ENCODE assay signal across 8 cellular contexts in the genomic region with DNA sequence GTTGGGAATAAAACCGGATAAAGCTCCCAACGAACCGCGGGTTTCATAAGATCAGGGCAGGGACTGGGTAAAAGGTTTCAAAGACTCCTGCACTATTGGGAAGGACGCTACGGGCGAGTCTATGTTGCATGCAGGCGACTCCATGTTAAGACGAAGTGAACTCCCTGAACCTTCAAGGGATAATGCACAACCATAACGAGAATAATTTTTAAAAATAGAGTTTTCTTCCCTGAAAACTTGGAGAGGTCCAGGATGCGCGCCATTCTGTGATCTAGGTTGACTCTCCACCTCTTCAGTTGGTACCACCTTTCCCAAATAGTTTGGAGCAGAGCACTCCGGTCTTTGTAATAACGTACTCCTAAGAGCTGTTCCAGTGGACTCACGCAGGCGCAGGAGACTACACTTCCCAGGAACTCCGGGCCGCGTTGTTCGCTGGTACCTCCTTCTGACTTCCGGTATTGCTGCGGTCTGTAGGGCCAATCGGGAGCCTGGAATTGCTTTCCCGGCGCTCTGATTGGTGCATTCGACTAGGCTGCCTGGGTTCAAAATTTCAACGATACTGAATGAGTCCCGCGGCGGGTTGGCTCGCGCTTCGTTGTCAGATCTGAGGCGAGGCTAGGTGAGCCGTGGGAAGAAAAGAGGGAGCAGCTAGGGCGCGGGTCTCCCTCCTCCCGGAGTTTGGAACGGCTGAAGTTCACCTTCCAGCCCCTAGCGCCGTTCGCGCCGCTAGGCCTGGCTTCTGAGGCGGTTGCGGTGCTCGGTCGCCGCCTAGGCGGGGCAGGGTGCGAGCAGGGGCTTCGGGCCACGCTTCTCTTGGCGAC. TPM values are rescaled to one million over a fixed set of nuclear protein-coding genes. Genes with fewer than 3 reads are reported as not detected.
A peak's percentile ranks its signal among the peaks of the same experiment; 100 is the strongest.
DNase-seq lines count a peak whose midpoint lies in the region; ATAC-seq and TF ChIP-seq lines count a peak whose summit lies in the region.

A gene with protein sequence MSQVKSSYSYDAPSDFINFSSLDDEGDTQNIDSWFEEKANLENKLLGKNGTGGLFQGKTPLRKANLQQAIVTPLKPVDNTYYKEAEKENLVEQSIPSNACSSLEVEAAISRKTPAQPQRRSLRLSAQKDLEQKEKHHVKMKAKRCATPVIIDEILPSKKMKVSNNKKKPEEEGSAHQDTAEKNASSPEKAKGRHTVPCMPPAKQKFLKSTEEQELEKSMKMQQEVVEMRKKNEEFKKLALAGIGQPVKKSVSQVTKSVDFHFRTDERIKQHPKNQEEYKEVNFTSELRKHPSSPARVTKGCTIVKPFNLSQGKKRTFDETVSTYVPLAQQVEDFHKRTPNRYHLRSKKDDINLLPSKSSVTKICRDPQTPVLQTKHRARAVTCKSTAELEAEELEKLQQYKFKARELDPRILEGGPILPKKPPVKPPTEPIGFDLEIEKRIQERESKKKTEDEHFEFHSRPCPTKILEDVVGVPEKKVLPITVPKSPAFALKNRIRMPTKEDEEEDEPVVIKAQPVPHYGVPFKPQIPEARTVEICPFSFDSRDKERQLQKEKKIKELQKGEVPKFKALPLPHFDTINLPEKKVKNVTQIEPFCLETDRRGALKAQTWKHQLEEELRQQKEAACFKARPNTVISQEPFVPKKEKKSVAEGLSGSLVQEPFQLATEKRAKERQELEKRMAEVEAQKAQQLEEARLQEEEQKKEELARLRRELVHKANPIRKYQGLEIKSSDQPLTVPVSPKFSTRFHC (plus strand): TSS at position 562 of the 821 bp plus-strand sequence. CDS start 18,187 bp downstream, outside the sequence.

- peak within 1 kb of the TSS; percentile 75 for H3K4me3 ChIP-seq in colonic mucosa

- H3K36me3 ChIP-seq in colonic mucosa = no peaks in the 10 kb centered on the region

- DNase-seq in C1 segment of cervical spinal cord (lab: John Stamatoyannopoulos, UW) (peak; percentile 43 to 96 (median 91)), GM19240 (ENCODE audit: insufficient read length, low spot score) (peak; percentile 96), NCI-H524 (lab: John Stamatoyannopoulos, UW) (peak; percentile 97 to 99), colonic mucosa (peak; percentile 96), kidney tubule cell (ENCODE audit: low spot score) (peak; percentile 97)
- peak; percentile 92 for DNase-seq in activated CD4-positive, alpha-beta T cell treated with anti-CD3 and anti-CD28 coated beads for 36 hours
- peak; percentile 73 to 77 for DNase-seq in stimulated activated CD4-positive, alpha-beta T cell treated with anti-CD3 and anti-CD28 coated beads, Interleukin-1b, Interleukin-23, amount 100 ng/mL, for 4 hours (ENCODE audit: low read depth in 2 of 2)

- CTCF ChIA-PET in activated CD4-positive, alpha-beta T cell treated with anti-CD3 and anti-CD28 coated beads for 36 hours (lab: Charles Lee) = interaction anchor here (0.5 to 3.2 kb wide), 11 partner anchors 12 to 278 kb away, joined by 3 to 12 read pairs (median 3); no protein-coding TSS in a partner anchor

- peaks cover 2% of the 10 kb centered on the region for H3K4me1 Mint-ChIP-seq in activated CD4-positive, alpha-beta T cell treated with anti-CD3 and anti-CD28 coated beads for 36 hours

- intact Hi-C loops in activated CD4-positive, alpha-beta T cell treated with anti-CD3 and anti-CD28 coated beads for 36 hours (cut with DNase I, micrococcal nuclease) = loop anchor here (1.0 kb wide), 7 partner anchors 15 to 370 kb away; a partner anchor contains a TSS
- intact Hi-C loops in colonic mucosa (cut with DNase I) = no loop called here

- peak within 1 kb of the TSS; percentile 67 to 75 for H3K9ac ChIP-seq in colonic mucosa (ENCODE audit: low read depth in 2 of 2, low read length in 2 of 2)

- POLR2A ChIA-PET in activated CD4-positive, alpha-beta T cell treated with anti-CD3 and anti-CD28 coated beads for 36 hours (lab: Charles Lee) = interaction anchor here (0.6 to 1.9 kb wide), 5 partner anchors 15 to 78 kb away, joined by 3 to 8 read pairs (median 5); no protein-coding TSS in a partner anchor

- H3K27me3 Mint-ChIP-seq in activated CD4-positive, alpha-beta T cell treated with anti-CD3 and anti-CD28 coated beads for 36 hours = no peaks in the 10 kb centered on the region

- H3K27ac Mint-ChIP-seq in activated CD4-positive, alpha-beta T cell treated with anti-CD3 and anti-CD28 coated beads for 36 hours = no peak within 1 kb of the TSS

- H3K36me3 Mint-ChIP-seq in activated CD4-positive, alpha-beta T cell treated with anti-CD3 and anti-CD28 coated beads for 36 hours (ENCODE audit: low read depth) = peaks cover 9% of the 10 kb centered on the region

- H3K9me3 Mint-ChIP-seq in activated CD4-positive, alpha-beta T cell treated with anti-CD3 and anti-CD28 coated beads for 36 hours (ENCODE audit: low read depth) = no peaks in the 10 kb centered on the region

- peak; percentile 91 for ATAC-seq in HG03457 (IDR thresholded peaks at IDR 0.05; ENCODE audit: unreplicated experiment)
- ATAC-seq in activated CD4-positive, alpha-beta T cell treated with anti-CD3 and anti-CD28 coated beads for 36 hours = peak; percentile 97

- no peak for TF ChIP-seq CTCF in colonic mucosa (IDR thresholded peaks at IDR 0.05)

- H3K9me3 ChIP-seq in colonic mucosa = no peaks in the 10 kb centered on the region

- H3K4me1 ChIP-seq in colonic mucosa = no peaks in the 10 kb centered on the region

- H3K27me3 ChIP-seq in colonic mucosa = no peaks in the 10 kb centered on the region

- H3K27ac ChIP-seq in colonic mucosa = peak within 1 kb of the TSS; percentile 49

- no peak within 1 kb of the TSS for H3K4me3 Mint-ChIP-seq in activated CD4-positive, alpha-beta T cell treated with anti-CD3 and anti-CD28 coated beads for 36 hours

RNA-seq across cellular contexts. Expression of the gene that starts here (rescaled TPM):
- 100 to 1,000 TPM; 137 to 179 TPM for total RNA-seq in activated CD4-positive, alpha-beta T cell treated with anti-CD3 and anti-CD28 coated beads for 36 hours
- total RNA-seq in colonic mucosa = 10 to 100 TPM; 21.8 to 74.5 TPM

Comparison
In these comparisons a context has a peak if more than half of its experiments do, and no peak if none do; other contexts are left out.
1. Peak in every context shown above with its lines: DNase-seq, ATAC-seq, H3K4me3 ChIP-seq and H3K27ac ChIP-seq.